In genomic region chr3:184523825-184524615, GRCh38 we compare ENCODE assay signal across 8 cellular contexts. TPM values are rescaled to one million over a fixed set of nuclear protein-coding genes. Genes with fewer than 3 reads are reported as not detected.
DNase-seq lines count a peak whose midpoint lies in the region; ATAC-seq lines count a peak whose summit lies in the region.

No MANE protein-coding gene starts in this region.

- no peaks in the 10 kb centered on the region for H3K9me2 ChIP-seq in Karpas-422 (replicated peaks; ENCODE audit: insufficient read depth, low read length)

- no peaks in the 10 kb centered on the region for H3K79me2 ChIP-seq in Karpas-422 (ENCODE audit: low read length)

- POLR2A ChIA-PET in activated CD8-positive, alpha-beta T cell treated with anti-CD3 and anti-CD28 coated beads, Interleukin-2, amount 10 ng/mL, durations not matched to agents 7 days and 5 days (lab: Charles Lee), result no interaction called here

- H3K4me1 ChIP-seq in Karpas-422 (ENCODE audit: low read length), result peaks cover 3% of the 10 kb centered on the region; the same call in 1 of the 2 replicates

- CTCF ChIA-PET in activated CD8-positive, alpha-beta T cell treated with anti-CD3 and anti-CD28 coated beads, Interleukin-2, amount 10 ng/mL, durations not matched to agents 7 days and 5 days (lab: Charles Lee), result interaction anchor here (1.2 to 3.0 kb wide), 5 partner anchors 9 to 152 kb away, joined by 3 to 26 read pairs (median 7); no protein-coding TSS in a partner anchor

- H3K9ac ChIP-seq in Karpas-422 (ENCODE audit: low read length), result no peak overlapping the region

- no peak overlapping the region for H2AFZ ChIP-seq in Karpas-422 (ENCODE audit: low read length)

- H3K36me3 Mint-ChIP-seq in activated CD8-positive, alpha-beta T cell treated with anti-CD3 and anti-CD28 coated beads, Interleukin-2, amount 10 ng/mL, durations not matched to agents 7 days and 5 days (ENCODE audit: low read depth), result no peaks in the 10 kb centered on the region

- no peak overlapping the region for H3K4me3 ChIP-seq in Karpas-422 (ENCODE audit: low read length)

- peaks cover 16% of the 10 kb centered on the region for H3K4me1 Mint-ChIP-seq in activated CD8-positive, alpha-beta T cell treated with anti-CD3 and anti-CD28 coated beads, Interleukin-2, amount 10 ng/mL, durations not matched to agents 7 days and 5 days (ENCODE audit: low read depth)

- H4K20me1 ChIP-seq in Karpas-422 (ENCODE audit: insufficient read depth, low read depth, low read length), result no peaks in the 10 kb centered on the region

- H3K9me3 ChIP-seq in Karpas-422 (ENCODE audit: low read length), result no peaks in the 10 kb centered on the region

- H3K9me3 Mint-ChIP-seq in activated CD8-positive, alpha-beta T cell treated with anti-CD3 and anti-CD28 coated beads, Interleukin-2, amount 10 ng/mL, durations not matched to agents 7 days and 5 days (ENCODE audit: insufficient read depth), result no peaks in the 10 kb centered on the region

- H3K27ac ChIP-seq in Karpas-422 (ENCODE audit: low read length), result no peak overlapping the region

- peak; percentile 54 for ATAC-seq in activated CD8-positive, alpha-beta T cell treated with anti-CD3 and anti-CD28 coated beads, Interleukin-2, amount 10 ng/mL, durations not matched to agents 7 days and 5 days
- ATAC-seq in GM18517 (IDR thresholded peaks at IDR 0.05; ENCODE audit: unreplicated experiment), result no peak
- no peak for ATAC-seq in GM19324 (IDR thresholded peaks at IDR 0.05; ENCODE audit: low FRiP score, unreplicated experiment)

- no peaks in the 10 kb centered on the region for H3K36me3 ChIP-seq in Karpas-422 (ENCODE audit: insufficient read depth, low read length)

- no peak overlapping the region for H3K4me2 ChIP-seq in Karpas-422 (ENCODE audit: low read depth, low read length, poor library complexity, severe bottlenecking)

- H3K27ac Mint-ChIP-seq in activated CD8-positive, alpha-beta T cell treated with anti-CD3 and anti-CD28 coated beads, Interleukin-2, amount 10 ng/mL, durations not matched to agents 7 days and 5 days, result no peak overlapping the region

- H3K4me3 Mint-ChIP-seq in activated CD8-positive, alpha-beta T cell treated with anti-CD3 and anti-CD28 coated beads, Interleukin-2, amount 10 ng/mL, durations not matched to agents 7 days and 5 days, result no peak overlapping the region

- H3K27me3 Mint-ChIP-seq in activated CD8-positive, alpha-beta T cell treated with anti-CD3 and anti-CD28 coated beads, Interleukin-2, amount 10 ng/mL, durations not matched to agents 7 days and 5 days (ENCODE audit: low read depth), result peaks cover 38% of the 10 kb centered on the region

- H3K27me3 ChIP-seq in Karpas-422 (ENCODE audit: low read length), result no peaks in the 10 kb centered on the region

- DNase-seq in COLO829 (ENCODE audit: low spot score) (peak; percentile 58), HUDEP-2 (lab: John Stamatoyannopoulos, UW; ENCODE audit: unreplicated experiment in 76 of 76) (peak in 46 of 76 experiments; percentile 2 to 69 (median 20)), islet precursor cell (peak; percentile 88), Karpas-422 (no peak), NCI-H524 (lab: John Stamatoyannopoulos, UW) (no peak)
- DNase-seq in activated CD8-positive, alpha-beta T cell treated with anti-CD3 and anti-CD28 coated beads, Interleukin-2, amount 10 ng/mL, durations not matched to agents 7 days and 5 days, result peak; percentile 33

RNA-seq across cellular contexts. Expression of gene EPHB3, which starts 37.6 kb away (rescaled TPM):
- under 1 TPM; 0.11 to 0.13 TPM for total RNA-seq in activated CD8-positive, alpha-beta T cell treated with anti-CD3 and anti-CD28 coated beads, Interleukin-2, amount 10 ng/mL, durations not matched to agents 7 days and 5 days
- not detected in 2 replicates for total RNA-seq in Karpas-422 (2014; rRNA removed; shearing (Covaris generic); ENCODE audit: low replicate concordance)

Comparison
In these comparisons a context has a peak if more than half of its experiments do, and no peak if none do; other contexts are left out.
1. DNase-seq: peak in COLO829 (single experiment), HUDEP-2 (46 of 76), activated CD8-positive, alpha-beta T cell treated with anti-CD3 and anti-CD28 coated beads, Interleukin-2, amount 10 ng/mL, durations not matched to agents 7 days and 5 days (single experiment) and islet precursor cell (single experiment); none in Karpas-422 (single experiment) and NCI-H524 (0 of 2).